8 cellular contexts compared by ENCODE assay signal in the genomic region with DNA sequence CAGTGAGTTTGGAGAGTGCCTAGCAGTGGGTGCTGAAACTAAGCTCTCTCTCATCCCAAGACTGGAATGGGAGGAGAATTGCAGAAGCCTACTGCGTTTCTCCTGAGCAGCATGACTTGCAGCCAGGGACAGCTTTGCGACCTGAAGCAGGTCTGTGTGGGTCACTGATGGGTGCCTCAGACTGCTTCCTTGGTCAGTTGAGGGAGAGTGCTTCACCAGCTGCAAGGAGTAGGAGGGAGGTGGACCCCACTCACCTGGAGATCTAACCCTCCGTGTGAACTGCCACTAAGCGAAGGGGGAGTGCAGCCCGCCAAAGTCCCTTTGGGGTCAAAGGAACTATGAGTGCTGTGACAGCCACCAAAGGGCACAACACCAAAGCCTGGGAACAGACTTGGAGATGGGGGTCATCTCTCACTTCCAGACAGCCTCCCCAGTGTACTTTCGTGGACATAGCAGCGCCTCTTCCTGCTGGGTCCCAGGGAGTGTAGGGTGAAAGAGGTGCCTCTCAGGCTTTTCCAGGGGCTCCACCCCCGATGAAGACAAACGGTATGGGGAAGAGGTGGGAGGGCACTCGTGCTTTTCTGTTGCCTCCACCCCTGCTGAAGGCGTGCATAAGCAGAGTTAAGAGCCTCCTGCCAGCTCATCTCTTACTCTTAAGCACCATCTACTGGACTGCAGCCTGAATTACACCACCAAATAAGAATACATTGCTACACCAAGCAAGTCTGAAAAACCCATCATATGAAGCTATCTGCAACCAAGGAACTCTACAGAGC. TPM values are rescaled to one million over a fixed set of nuclear protein-coding genes. Genes with fewer than 3 reads are reported as not detected.
DNase-seq lines count a peak whose midpoint lies in the region; ATAC-seq, FAIRE-seq and TF ChIP-seq lines count a peak whose summit lies in the region.

No MANE protein-coding gene starts in this region.

- no peaks in the 10 kb centered on the region for H3K36me3 ChIP-seq in bronchial epithelial cell (ENCODE audit: control insufficient read depth, insufficient read depth, low read length)

- ATAC-seq in left colon = peak; percentile 96

- CTCF ChIA-PET in GM10248 (lab: Yijun Ruan, JAX) = interaction anchor here (0.6 to 5.0 kb wide), 54 partner anchors 9 to 773 kb away, joined by 3 to 86 read pairs (median 4); a partner anchor contains a TSS
- CTCF ChIA-PET in HEK293T (lab: Yijun Ruan, JAX) = interaction anchor here (0.5 to 2.1 kb wide), 11 partner anchors 9 to 685 kb away, joined by 3 to 21 read pairs (median 3); no protein-coding TSS in a partner anchor

- POLR2A ChIA-PET in GM10248 (lab: Yijun Ruan, JAX) (no interaction called here), HEK293T (lab: Yijun Ruan, JAX) (interaction anchor here (1.7 kb wide), 1 partner anchor 34 kb away, joined by 6 read pairs; a partner anchor contains a TSS)

- DNase-seq in GM10248 (ENCODE audit: extremely low spot score) = peak; percentile 42
- peak; percentile 64 for DNase-seq in HEK293T (ENCODE audit: extremely low spot score)
- DNase-seq in LNCaP clone FGC (ENCODE audit: low read depth) = peak; percentile 66
- peak; percentile 77 for DNase-seq in SK-N-DZ (ENCODE audit: low spot score)
- peak; percentile 68 for DNase-seq in bronchial epithelial cell (ENCODE audit: low read depth)
- DNase-seq in left colon = peak; percentile 22 to 45
- peak; percentile 7 for DNase-seq in stimulated activated CD8-positive, alpha-beta memory T cell treated with anti-CD3 and anti-CD28 coated beads, Interleukin-7, amount 100 ng/mL, for 4 hours (ENCODE audit: low read depth in 2 of 2)

- TF ChIP-seq CTCF in 22Rv1 (IDR thresholded peaks at IDR 0.05) (peak; percentile 80), GM10248 (IDR thresholded peaks at IDR 0.05; ENCODE audit: control extremely low read depth, extremely low read depth, low read depth, missing control alignments) (peak; percentile 86), LNCaP clone FGC (IDR thresholded peaks at IDR 0.05; ENCODE audit: control insufficient read depth, extremely low read depth, insufficient read depth) (peak; percentile 72), bronchial epithelial cell (IDR thresholded peaks at IDR 0.05; ENCODE audit: insufficient read depth, low read length, severe bottlenecking) (peak; percentile 76)

- no peaks in the 10 kb centered on the region for H3K27me3 ChIP-seq in bronchial epithelial cell (ENCODE audit: control insufficient read depth, insufficient read depth, low read length)

- H3K27ac ChIP-seq in 22Rv1 = no peak overlapping the region

- intact Hi-C loops in left colon (cut with DNase I, micrococcal nuclease) = no loop called here

- H3K4me3 ChIP-seq in LNCaP clone FGC (ENCODE audit: low read depth, low read length) = no peak overlapping the region
- no peak overlapping the region for H3K4me3 ChIP-seq in bronchial epithelial cell (ENCODE audit: low read depth, low read length)

- peak; percentile 94 for FAIRE-seq in bronchial epithelial cell (lab: Jason Lieb, UNC)

TF ChIP-seq in HEK293T, 16 proteins besides CTCF, POLR2A, EP300 and RAD21:
- TF ChIP-seq SP1 (IDR thresholded peaks at IDR 0.05) (no peak), TARDBP (IDR thresholded peaks at IDR 0.05) (no peak), FOXA1 (IDR thresholded peaks at IDR 0.05) (no peak), L3MBTL2 (conservative IDR thresholded peaks at IDR 0.05) (no peak), FOXM1 (IDR thresholded peaks at IDR 0.05; ENCODE audit: borderline replicate concordance) (no peak), ZNF384 (IDR thresholded peaks at IDR 0.05) (no peak), HDGF (IDR thresholded peaks at IDR 0.05; ENCODE audit: borderline replicate concordance) (no peak), FOXK2 (IDR thresholded peaks at IDR 0.05) (no peak), ARNT (IDR thresholded peaks at IDR 0.05) (no peak), ELF4 (IDR thresholded peaks at IDR 0.05) (no peak), BHLHE40 (IDR thresholded peaks at IDR 0.05; ENCODE audit: borderline replicate concordance) (no peak), SUZ12 (IDR thresholded peaks at IDR 0.05) (no peak), CTBP1 (IDR thresholded peaks at IDR 0.05; ENCODE audit: borderline replicate concordance) (no peak), LEF1 (IDR thresholded peaks at IDR 0.05; ENCODE audit: borderline replicate concordance) (no peak)
- TF ChIP-seq, protein P1, sequence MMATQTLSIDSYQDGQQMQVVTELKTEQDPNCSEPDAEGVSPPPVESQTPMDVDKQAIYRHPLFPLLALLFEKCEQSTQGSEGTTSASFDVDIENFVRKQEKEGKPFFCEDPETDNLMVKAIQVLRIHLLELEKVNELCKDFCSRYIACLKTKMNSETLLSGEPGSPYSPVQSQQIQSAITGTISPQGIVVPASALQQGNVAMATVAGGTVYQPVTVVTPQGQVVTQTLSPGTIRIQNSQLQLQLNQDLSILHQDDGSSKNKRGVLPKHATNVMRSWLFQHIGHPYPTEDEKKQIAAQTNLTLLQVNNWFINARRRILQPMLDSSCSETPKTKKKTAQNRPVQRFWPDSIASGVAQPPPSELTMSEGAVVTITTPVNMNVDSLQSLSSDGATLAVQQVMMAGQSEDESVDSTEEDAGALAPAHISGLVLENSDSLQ (IDR thresholded peaks at IDR 0.05) = no peak

RNA-seq across cellular contexts. Expression of a gene that starts 34.3 kb away (rescaled TPM):
- polyA plus RNA-seq in SK-N-DZ (2014; cell fraction: cytosol; rRNA removed) = 33.2 and 35.7 TPM in 2 replicates
- 21.1 and 33.2 TPM in 2 replicates for polyA plus RNA-seq in SK-N-DZ (2014; cell fraction: nucleus; rRNA removed)
- total RNA-seq in bronchial epithelial cell (10.8 and 11.6 TPM in 2 replicates), left colon (10 to 100 TPM; 54.5 to 61.4 TPM)

Comparison
In these comparisons a context has a peak if more than half of its experiments do, and no peak if none do; other contexts are left out.
1. DNase-seq: peak in every context shown above with its lines; median percentile 77 in SK-N-DZ; 68 in bronchial epithelial cell; 66 in LNCaP clone FGC; 64 in HEK293T; 42 in GM10248; 34 in left colon; 7 in stimulated activated CD8-positive, alpha-beta memory T cell treated with anti-CD3 and anti-CD28 coated beads, Interleukin-7, amount 100 ng/mL, for 4 hours.